In the genomic region with DNA sequence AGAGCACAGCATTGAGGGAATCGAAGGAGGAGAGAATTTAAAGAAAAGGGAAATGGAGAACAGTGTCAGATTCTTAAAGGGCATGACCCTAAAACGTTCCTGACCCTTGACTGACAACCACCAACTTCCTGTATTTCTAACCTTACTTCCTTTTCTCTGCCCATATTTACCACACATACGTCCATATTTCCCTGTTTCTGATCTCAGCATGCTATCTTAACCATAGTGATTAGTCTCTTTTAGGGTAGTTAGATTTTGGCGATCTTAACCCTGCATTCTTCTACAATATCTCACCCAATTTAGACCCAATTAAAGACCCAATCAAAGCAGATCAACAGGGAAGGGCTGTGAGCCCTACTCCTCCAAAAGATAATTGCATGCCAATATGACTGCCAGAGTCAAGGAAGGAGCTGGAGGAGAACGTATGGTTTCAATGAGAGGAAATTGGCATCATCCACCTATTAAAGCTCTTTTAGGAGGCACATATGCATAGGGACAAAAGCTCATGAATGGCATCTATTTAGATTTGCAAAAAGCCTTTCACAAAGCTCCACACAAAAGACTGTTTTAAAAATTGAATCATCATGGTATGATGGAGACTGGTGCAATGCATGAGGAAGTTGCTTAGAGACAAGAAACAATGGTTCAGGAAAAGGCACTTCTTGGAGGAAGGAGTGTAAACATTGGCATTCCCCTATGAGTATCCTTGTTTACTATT, we compare ENCODE assay signal across 10 cellular contexts. TPM values are rescaled to one million over a fixed set of nuclear protein-coding genes. Genes with fewer than 3 reads are reported as not detected.
A peak's percentile ranks its signal among the peaks of the same experiment; 100 is the strongest.
DNase-seq lines count a peak whose midpoint lies in the region; ATAC-seq, FAIRE-seq and TF ChIP-seq lines count a peak whose summit lies in the region.
"Had no signal": no experiment of that assay in that cellular context is flagged by ENCODE, and none has a peak within 500 bp of the region (broad histone marks: within the 10 kb centered on the region; RNA-seq: fewer than 3 reads in every experiment).

No MANE protein-coding gene starts in this region.

- H3K36me3 ChIP-seq in CD8-positive, alpha-beta memory T cell (ENCODE audit: insufficient read depth, low read length), result no peaks in the 10 kb centered on the region
- H3K36me3 ChIP-seq in IMR-90 (ENCODE audit: control insufficient read depth, insufficient read depth, low read length) (no peaks in the 10 kb centered on the region), adipocyte (ENCODE audit: control insufficient read depth, insufficient read depth, low read length, severe bottlenecking) (no peaks in the 10 kb centered on the region), lower lobe of right lung (no peaks in the 10 kb centered on the region), small intestine (ENCODE audit: control insufficient read depth in 2 of 2, insufficient read depth in 2 of 2, low read length in 2 of 2) (no peaks in the 10 kb centered on the region), kidney (ENCODE audit: control insufficient read depth in 1 of 2, insufficient read depth in 2 of 2, low read length in 2 of 2) (no peaks in the 10 kb centered on the region)

- H3K4me2 ChIP-seq in IMR-90 (ENCODE audit: low read depth, low read length), result no peak overlapping the region

- peak overlapping the region; percentile 28; the same call in 1 of the 2 replicates for H2BK120ac ChIP-seq in IMR-90 (ENCODE audit: low read depth, low read length)

- no peaks in the 10 kb centered on the region for H3K9me3 ChIP-seq in CD8-positive, alpha-beta memory T cell (ENCODE audit: low read length)
- H3K9me3 ChIP-seq in IMR-90 (ENCODE audit: control insufficient read depth, insufficient read depth, low read length) (no peaks in the 10 kb centered on the region; the same call in 1 of the 2 replicates), adipocyte (ENCODE audit: control insufficient read depth, low read length) (no peaks in the 10 kb centered on the region), lower lobe of right lung (no peaks in the 10 kb centered on the region), small intestine (ENCODE audit: control insufficient read depth, low read depth) (no peaks in the 10 kb centered on the region), kidney (ENCODE audit: control insufficient read depth in 1 of 2, low read length in 2 of 2) (no peaks in the 10 kb centered on the region)

- no peaks in the 10 kb centered on the region for H4K20me1 ChIP-seq in IMR-90 (ENCODE audit: insufficient read depth, low read length)

- TF ChIP-seq CTCF in IMR-90 (conservative IDR thresholded peaks at IDR 0.05; ENCODE audit: low read depth, low read length) (no peak), lower lobe of right lung (IDR thresholded peaks at IDR 0.05) (no peak), kidney (IDR thresholded peaks at IDR 0.05; ENCODE audit: borderline replicate concordance, extremely low read depth, insufficient read depth) (no peak)

- H2AK9ac ChIP-seq in IMR-90 (replicated peaks; ENCODE audit: low read depth, low read length, poor library complexity), result no peak overlapping the region

- no peak overlapping the region for H3K56ac ChIP-seq in IMR-90 (ENCODE audit: extremely low read depth, insufficient read depth, low read length)

- peak overlapping the region; percentile 16; the same call in 1 of the 2 replicates for H3K14ac ChIP-seq in IMR-90 (replicated peaks; ENCODE audit: low read depth, low read length)

- no TSS peak for BruUV-seq in IMR-90 (replicated peaks; lab: Mats Ljungman, UMichigan)

- H3K36me3 Mint-ChIP-seq in CD8-positive, alpha-beta memory T cell, result no peaks in the 10 kb centered on the region
- H3K36me3 Mint-ChIP-seq: activated naive CD4-positive, alpha-beta T cell treated with anti-CD3 and anti-CD28 coated beads, Interleukin-2, amount 10 ng/mL, durations not matched to agents 7 days and 5 days had no signal

- H3K79me1 ChIP-seq in IMR-90 (ENCODE audit: low read depth in 1 of 2, low read length in 2 of 2), result no peaks in the 10 kb centered on the region

- H4K91ac ChIP-seq in IMR-90 (ENCODE audit: insufficient read depth, low read depth, low read length), result no peak overlapping the region

- H3K4me1 Mint-ChIP-seq in CD8-positive, alpha-beta memory T cell, result peaks cover 17 to 30% (median 22%) of the 10 kb centered on the region in 3 donors
- H3K4me1 Mint-ChIP-seq: nephron had no signal

- intact Hi-C loops in IMR-90 (cut with micrococcal nuclease), result no loop called here
- intact Hi-C loops in lower lobe of right lung (cut with DNase I), result no loop called here
- intact Hi-C loops in kidney (cut with DNase I), result no loop called here

- H3K4ac ChIP-seq in IMR-90 (ENCODE audit: low read depth, low read length), result no peak overlapping the region

- CTCF ChIA-PET in CD8-positive, alpha-beta memory T cell (lab: Charles Lee), result interaction anchor here (1.5 to 1.7 kb wide), 2 partner anchors 11 to 56 kb away, joined by 3 to 4 read pairs; no protein-coding TSS in a partner anchor
- CTCF ChIA-PET in IMR-90 (lab: Yijun Ruan, JAX), result interaction anchor here (0.6 to 1.2 kb wide), 2 partner anchors 16 to 24 kb away, joined by 3 read pairs; no protein-coding TSS in a partner anchor

- H2AFZ ChIP-seq in IMR-90 (replicated peaks; ENCODE audit: low read length, poor library complexity), result no peak overlapping the region

- no peak for TF ChIP-seq POLR2A in IMR-90 (IDR thresholded peaks at IDR 0.05; ENCODE audit: low read depth, low read length)

- no CpG with 5 or more reads among the region's 5 CpGs for WGBS in IMR-90 (ENCODE audit: extremely low coverage in 2 of 2, insufficient read length in 1 of 2), 2 experiments
- 58 to 72% (median 60%) methylated on average over 5 of the region's 5 CpGs for WGBS in small intestine, 3 donors

- peaks cover 9 to 12% of the 10 kb centered on the region in 2 donors for H3K27me3 Mint-ChIP-seq in CD8-positive, alpha-beta memory T cell

- 0 out of 2 replicates have a peak overlapping the region, but pooled peaks have one; percentile 22 for H2AK5ac ChIP-seq in IMR-90 (ENCODE audit: low read depth, low read length)

- no peak for TF ChIP-seq RAD21 in IMR-90 (IDR thresholded peaks at IDR 0.05; ENCODE audit: low read length)

- H3K9me3 Mint-ChIP-seq in CD8-positive, alpha-beta memory T cell, result peaks cover 0 to 3% (median 2%) of the 10 kb centered on the region in 5 donors

- H3K9ac ChIP-seq in IMR-90 (ENCODE audit: low read depth, low read length) (no peak overlapping the region), adipocyte (ENCODE audit: low read length) (no peak overlapping the region), kidney (ENCODE audit: low read length in 2 of 2) (no peak overlapping the region)

- no peak overlapping the region for H3K23ac ChIP-seq in IMR-90 (ENCODE audit: low read depth, low read length)

- peak; percentile 87 for ATAC-seq in IMR-90 (ENCODE audit: low read depth)
- ATAC-seq in lower lobe of right lung, result peak; percentile 78 to 86

- no peak overlapping the region for H3K18ac ChIP-seq in IMR-90 (ENCODE audit: low read depth, low read length)

- H3K9me1 ChIP-seq in IMR-90 (ENCODE audit: insufficient read depth, low read length), result peaks cover 9% of the 10 kb centered on the region; the same call in 1 of the 2 replicates

- no peak overlapping the region for H3K27ac Mint-ChIP-seq in CD8-positive, alpha-beta memory T cell
- H3K27ac Mint-ChIP-seq: activated naive CD4-positive, alpha-beta T cell treated with anti-CD3 and anti-CD28 coated beads, Interleukin-2, amount 10 ng/mL, durations not matched to agents 7 days and 5 days; nephron had no signal

- no peak overlapping the region for H3K27ac ChIP-seq in CD8-positive, alpha-beta memory T cell (ENCODE audit: low read depth, low read length)
- H3K27ac ChIP-seq in IMR-90 (ENCODE audit: insufficient read depth, low read length) (no peak overlapping the region), lower lobe of right lung (peak overlapping the region; percentile 28), small intestine (ENCODE audit: low read depth in 1 of 2, low read length in 1 of 2) (peak overlapping the region in 1 of 2 donors; percentile 7), kidney (ENCODE audit: low read depth in 2 of 2, low read length in 2 of 2) (no peak overlapping the region)

- no peak for FAIRE-seq in small intestine (lab: Jason Lieb, UNC)
- no peak for FAIRE-seq in kidney (lab: Jason Lieb, UNC)

- dilution Hi-C loops in IMR-90 (cut with HindIII; ENCODE audit: low sequenced_read_pairs, unreplicated experiment), result no loop called here

- POLR2A ChIA-PET in CD8-positive, alpha-beta memory T cell (lab: Charles Lee), result no interaction called here
- POLR2A ChIA-PET in IMR-90 (lab: Charles Lee; ENCODE audit: unreplicated experiment), result no interaction called here

- peak in 1 of 5 donors; percentile 43 for DNase-seq in CD8-positive, alpha-beta memory T cell
- DNase-seq in IMR-90, result peak; percentile 85
- DNase-seq in adipocyte (ENCODE audit: low read depth), result peak; percentile 59
- no peak for DNase-seq in lower lobe of right lung
- DNase-seq in small intestine, result no peak
- no peak for DNase-seq in activated CD4-positive, alpha-beta T cell treated with anti-CD3 and anti-CD28 coated beads for 4 hours
- no peak for DNase-seq in activated naive CD4-positive, alpha-beta T cell treated with anti-CD3 and anti-CD28 coated beads, Interleukin-2, amount 50 U/mL, for 16 hours
- no peak for DNase-seq in kidney
- DNase-seq: activated naive CD4-positive, alpha-beta T cell treated with anti-CD3 and anti-CD28 coated beads, Interleukin-2, amount 10 ng/mL, durations not matched to agents 7 days and 5 days had no signal

- in situ Hi-C loops in IMR-90 (cut with MboI; ENCODE audit: low sequenced_read_pairs), result no loop called here

- peak overlapping the region in 5 of 7 donors; percentile 7 to 42 (median 22) for H3K4me3 Mint-ChIP-seq in CD8-positive, alpha-beta memory T cell
- H3K4me3 Mint-ChIP-seq: activated naive CD4-positive, alpha-beta T cell treated with anti-CD3 and anti-CD28 coated beads, Interleukin-2, amount 10 ng/mL, durations not matched to agents 7 days and 5 days; nephron had no signal

- no peak overlapping the region for H4K5ac ChIP-seq in IMR-90 (ENCODE audit: low read depth, low read length)

- H3K27me3 ChIP-seq in CD8-positive, alpha-beta memory T cell (ENCODE audit: insufficient read depth, low read length, poor library complexity, severe bottlenecking), result no peaks in the 10 kb centered on the region
- no peaks in the 10 kb centered on the region for H3K27me3 ChIP-seq in IMR-90 (ENCODE audit: control insufficient read depth, insufficient read depth, low read length)
- no peaks in the 10 kb centered on the region for H3K27me3 ChIP-seq in adipocyte (replicated peaks; ENCODE audit: control insufficient read depth, insufficient read depth, low read length)
- no peaks in the 10 kb centered on the region for H3K27me3 ChIP-seq in lower lobe of right lung (ENCODE audit: low read depth)
- H3K27me3 ChIP-seq in small intestine (ENCODE audit: control insufficient read depth in 2 of 2, insufficient read depth in 2 of 2, low read length in 2 of 2), result no peaks in the 10 kb centered on the region

- peak overlapping the region; percentile 21; the same call in 1 of the 2 replicates for H2BK20ac ChIP-seq in IMR-90 (ENCODE audit: low read depth, low read length)

- no peak overlapping the region for H3K4me3 ChIP-seq in CD8-positive, alpha-beta memory T cell (ENCODE audit: low read length)
- H3K4me3 ChIP-seq in IMR-90 (ENCODE audit: insufficient read depth, low read depth, low read length), result no peak overlapping the region
- no peak overlapping the region for H3K4me3 ChIP-seq in adipocyte (ENCODE audit: low read length)
- no peak overlapping the region for H3K4me3 ChIP-seq in lower lobe of right lung
- H3K4me3 ChIP-seq in small intestine (ENCODE audit: low read depth in 1 of 2, low read length in 2 of 2), result no peak overlapping the region
- H3K4me3 ChIP-seq in kidney (ENCODE audit: low read length in 2 of 2), result no peak overlapping the region

- H2BK5ac ChIP-seq in IMR-90 (ENCODE audit: low read depth, low read length, poor library complexity, severe bottlenecking), result no peak overlapping the region

- peaks cover 22% of the 10 kb centered on the region for H3K4me1 ChIP-seq in CD8-positive, alpha-beta memory T cell (ENCODE audit: insufficient read depth, low read length)
- H3K4me1 ChIP-seq in IMR-90 (ENCODE audit: control insufficient read depth, insufficient read depth, low read length) (peaks cover 4% of the 10 kb centered on the region), adipocyte (ENCODE audit: control insufficient read depth, insufficient read depth, low read length) (no peaks in the 10 kb centered on the region), lower lobe of right lung (peaks cover 16% of the 10 kb centered on the region), small intestine (ENCODE audit: control insufficient read depth in 2 of 2, insufficient read depth in 1 of 2, low read depth in 1 of 2, low read length in 1 of 2) (no peaks in the 10 kb centered on the region), kidney (ENCODE audit: control insufficient read depth in 1 of 2, insufficient read depth in 1 of 2, low read depth in 1 of 2, low read length in 2 of 2) (peaks cover 0 to 2% of the 10 kb centered on the region in 2 donors)

- H2BK15ac ChIP-seq in IMR-90 (ENCODE audit: low read depth, low read length), result no peak overlapping the region

- peak overlapping the region in 1 of 2 experiments; percentile 19; a peak in 1 of 4 replicates for H4K8ac ChIP-seq in IMR-90 (ENCODE audit: low read depth in 2 of 2, low read length in 2 of 2)

RNA-seq across cellular contexts. Expression of a gene that starts 49.0 kb away (rescaled TPM):
- 1 to 10 TPM; 5.1 to 5.3 TPM for total RNA-seq in CD8-positive, alpha-beta memory T cell
- 9.7 TPM for polyA plus RNA-seq in CD8-positive, alpha-beta memory T cell
- total RNA-seq in IMR-90 (2012; rRNA removed), result 28.5 and 42.2 TPM in 2 replicates
- 8.3 and 9.0 TPM in 2 replicates for polyA plus RNA-seq in IMR-90 (2012; rRNA removed)
- polyA plus RNA-seq in IMR-90 (2012; cell fraction: cytosol; rRNA removed), result 1.2 and 3.0 TPM in 2 replicates
- polyA plus RNA-seq in IMR-90 (2012; cell fraction: nucleus; rRNA removed; ENCODE audit: low replicate concordance), result 1.6 and 18.4 TPM in 2 replicates
- 29.8 TPM for total RNA-seq in lower lobe of right lung
- 10 to 100 TPM; 15.9 to 34.0 (median 31.8) TPM for polyA plus RNA-seq in small intestine
- 30.9 TPM for total RNA-seq in kidney
- 15.0 TPM for polyA plus RNA-seq in kidney (ENCODE audit: insufficient read depth, low read depth, low replicate concordance)

Comparison
In these comparisons a context has a peak if more than half of its experiments do, and no peak if none do; other contexts are left out.
1. DNase-seq: peak in IMR-90 (single experiment) and adipocyte (single experiment); none in lower lobe of right lung (single experiment), small intestine (single experiment), activated CD4-positive, alpha-beta T cell treated with anti-CD3 and anti-CD28 coated beads for 4 hours (0 of 2), activated naive CD4-positive, alpha-beta T cell treated with anti-CD3 and anti-CD28 coated beads, Interleukin-2, amount 50 U/mL, for 16 hours (single experiment) and kidney (single experiment).